Comparison of ENCODE assay signal across 8 cellular contexts in genomic region chr5:80125962-80126480, GRCh38.
DNase-seq lines count a peak whose midpoint lies in the region; ATAC-seq and TF ChIP-seq lines count a peak whose summit lies in the region.

No MANE protein-coding gene starts in this region.

- peaks cover 22% of the 10 kb centered on the region for H3K36me3 Mint-ChIP-seq in activated CD8-positive, alpha-beta memory T cell treated with anti-CD3 and anti-CD28 coated beads, Interleukin-2, amount 10 ng/mL, durations not matched to agents 7 days and 5 days

- no peak for TF ChIP-seq CTCF in epithelial cell of proximal tubule (conservative IDR thresholded peaks at IDR 0.05; ENCODE audit: low read depth, low read length)

- H3K4me3 Mint-ChIP-seq in activated CD8-positive, alpha-beta memory T cell treated with anti-CD3 and anti-CD28 coated beads, Interleukin-2, amount 10 ng/mL, durations not matched to agents 7 days and 5 days = peak overlapping the region; percentile 37

- H3K9me3 Mint-ChIP-seq in activated CD8-positive, alpha-beta memory T cell treated with anti-CD3 and anti-CD28 coated beads, Interleukin-2, amount 10 ng/mL, durations not matched to agents 7 days and 5 days (ENCODE audit: low read depth) = peaks cover 10% of the 10 kb centered on the region

- DNase-seq in activated CD8-positive, alpha-beta memory T cell treated with anti-CD3 and anti-CD28 coated beads, Interleukin-2, amount 10 ng/mL, durations not matched to agents 7 days and 5 days = peak; percentile 44
- no peak for DNase-seq in activated CD8-positive, alpha-beta memory T cell treated with anti-CD3 and anti-CD28 coated beads, Interleukin-2, amount 50 U/mL, for 48 hours
- DNase-seq in NOMO-1 treated with dmso at 0.1 percent for 144 hours (lab: John Stamatoyannopoulos, UW; ENCODE audit: unreplicated experiment) = peak; percentile 89
- peak; percentile 65 for DNase-seq in epithelial cell of proximal tubule (ENCODE audit: low read depth)
- peak; percentile 95 for DNase-seq in stromal cell of bone marrow (ENCODE audit: low read depth)
- no peak for DNase-seq in DMS114 treated with DMSO at 0.1 percent for 48 hours (lab: John Stamatoyannopoulos, UW; ENCODE audit: unreplicated experiment)
- no peak for DNase-seq in C1 segment of cervical spinal cord (lab: John Stamatoyannopoulos, UW)

- H3K27me3 Mint-ChIP-seq in activated CD8-positive, alpha-beta memory T cell treated with anti-CD3 and anti-CD28 coated beads, Interleukin-2, amount 10 ng/mL, durations not matched to agents 7 days and 5 days = no peaks in the 10 kb centered on the region

- no peak overlapping the region for H3K4me3 ChIP-seq in epithelial cell of proximal tubule (ENCODE audit: low read depth, low read length)

- peak; percentile 89 for ATAC-seq in activated CD8-positive, alpha-beta memory T cell treated with anti-CD3 and anti-CD28 coated beads, Interleukin-2, amount 10 ng/mL, durations not matched to agents 7 days and 5 days
- ATAC-seq in HG02571 (IDR thresholded peaks at IDR 0.05; ENCODE audit: unreplicated experiment) = peak; percentile 62

- H3K4me1 Mint-ChIP-seq in activated CD8-positive, alpha-beta memory T cell treated with anti-CD3 and anti-CD28 coated beads, Interleukin-2, amount 10 ng/mL, durations not matched to agents 7 days and 5 days = peaks cover 32% of the 10 kb centered on the region

- CTCF ChIA-PET in activated CD8-positive, alpha-beta memory T cell treated with anti-CD3 and anti-CD28 coated beads, Interleukin-2, amount 10 ng/mL, durations not matched to agents 7 days and 5 days (lab: Charles Lee) = interaction anchor here (0.5 to 3.5 kb wide), 13 partner anchors 9 to 240 kb away, joined by 3 to 23 read pairs (median 4); no protein-coding TSS in a partner anchor

- H3K27ac Mint-ChIP-seq in activated CD8-positive, alpha-beta memory T cell treated with anti-CD3 and anti-CD28 coated beads, Interleukin-2, amount 10 ng/mL, durations not matched to agents 7 days and 5 days = peak overlapping the region; percentile 77

Comparison
In these comparisons a context has a peak if more than half of its experiments do, and no peak if none do; other contexts are left out.
1. DNase-seq: peak in activated CD8-positive, alpha-beta memory T cell treated with anti-CD3 and anti-CD28 coated beads, Interleukin-2, amount 10 ng/mL, durations not matched to agents 7 days and 5 days (single experiment), NOMO-1 treated with dmso at 0.1 percent for 144 hours (single experiment), epithelial cell of proximal tubule (single experiment) and stromal cell of bone marrow (single experiment); none in activated CD8-positive, alpha-beta memory T cell treated with anti-CD3 and anti-CD28 coated beads, Interleukin-2, amount 50 U/mL, for 48 hours (single experiment), DMS114 treated with DMSO at 0.1 percent for 48 hours (single experiment) and C1 segment of cervical spinal cord (0 of 14).